15 cellular contexts compared by ENCODE assay signal in the genomic region with DNA sequence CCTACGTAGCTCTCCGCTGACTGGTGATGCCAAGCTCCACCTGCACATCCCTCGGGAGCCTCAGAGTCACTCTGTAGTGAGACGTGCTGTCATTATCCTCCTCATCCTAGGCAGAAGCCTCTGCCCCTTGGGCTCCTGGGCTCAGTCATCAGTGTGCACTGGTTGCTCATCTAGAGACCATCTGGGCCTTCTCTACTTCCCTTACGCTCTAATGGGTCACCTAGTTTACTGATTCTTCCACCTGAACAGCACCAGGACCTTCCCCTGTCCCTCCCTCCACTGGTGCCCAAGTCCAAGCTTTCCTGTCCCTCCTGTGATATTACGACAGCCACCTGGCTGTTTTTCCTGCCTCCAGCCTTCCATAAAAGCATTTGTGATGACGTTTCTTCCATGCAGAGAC.
DNase-seq lines count a peak whose midpoint lies in the region; ATAC-seq, FAIRE-seq and TF ChIP-seq lines count a peak whose summit lies in the region.
"Had no signal": no experiment of that assay in that cellular context is flagged by ENCODE, and none has a peak within 500 bp of the region (broad histone marks: within the 10 kb centered on the region; RNA-seq: fewer than 3 reads in every experiment).

No MANE protein-coding gene starts in this region.

- CTCF ChIA-PET in activated naive CD4-positive, alpha-beta T cell treated with anti-CD3 and anti-CD28 coated beads for 36 hours (lab: Charles Lee), result no interaction called here
- CTCF ChIA-PET in HepG2 (lab: Yijun Ruan, JAX; ENCODE audit: low intra/inter-chr PET ratio, low total read pairs), result interaction anchor here (0.6 kb wide), 1 partner anchor 182 kb away, joined by 3 read pairs; no protein-coding TSS in a partner anchor

- no peaks in the 10 kb centered on the region for H3K27me3 Mint-ChIP-seq in activated naive CD4-positive, alpha-beta T cell treated with anti-CD3 and anti-CD28 coated beads, Interleukin-2, amount 50 U/mL, for 24 hours
- H3K27me3 Mint-ChIP-seq in activated naive CD4-positive, alpha-beta T cell treated with anti-CD3 and anti-CD28 coated beads for 36 hours (ENCODE audit: low read depth), result no peaks in the 10 kb centered on the region
- H3K27me3 Mint-ChIP-seq in astrocyte (ENCODE audit: low read depth, unreplicated experiment), result peaks cover 9% of the 10 kb centered on the region
- H3K27me3 Mint-ChIP-seq in stimulated activated naive CD8-positive, alpha-beta T cell treated with anti-CD3 and anti-CD28 coated beads, Interleukin-15, amount 100 ng/mL, for 72 hours, result peaks cover 32% of the 10 kb centered on the region

- in situ Hi-C loops in HepG2 (cut with HindIII; ENCODE audit: extremely low pct_ligation_motif_present, low pct_unique_long_range_greater_than_20kb), result no loop called here

- intact Hi-C loops in activated naive CD4-positive, alpha-beta T cell treated with anti-CD3 and anti-CD28 coated beads for 36 hours (cut with micrococcal nuclease), result no loop called here
- intact Hi-C loops in HepG2 (cut with micrococcal nuclease; ENCODE audit: unreplicated experiment), result no loop called here

- no peaks in the 10 kb centered on the region for H3K79me2 ChIP-seq in astrocyte (ENCODE audit: insufficient read depth, low read length)
- H3K79me2 ChIP-seq in HepG2 (ENCODE audit: insufficient read depth, low read length), result no peaks in the 10 kb centered on the region

- no TSS peak for BruUV-seq in HepG2 (replicated peaks; lab: Mats Ljungman, UMichigan)

- POLR2A ChIA-PET in HepG2 (lab: Yijun Ruan, JAX), result interaction anchor here (1.4 to 1.6 kb wide), 2 partner anchors 41 to 135 kb away, joined by 3 to 6 read pairs; no protein-coding TSS in a partner anchor

- H3K4me2 ChIP-seq in astrocyte (ENCODE audit: low read length), result no peak overlapping the region
- peak overlapping the region; percentile 29 for H3K4me2 ChIP-seq in HepG2 (ENCODE audit: low read depth, low read length)
- H3K4me2 ChIP-seq: PC-9 had no signal

- no peaks in the 10 kb centered on the region for H3K27me3 ChIP-seq in astrocyte (ENCODE audit: insufficient read depth, low read length)
- H3K27me3 ChIP-seq in HepG2 (ENCODE audit: control insufficient read depth in 1 of 2, insufficient read depth in 2 of 2, low read length in 2 of 2), result no peaks in the 10 kb centered on the region
- H3K27me3 ChIP-seq in small intestine (ENCODE audit: control insufficient read depth in 2 of 2, insufficient read depth in 2 of 2, low read length in 2 of 2), result no peaks in the 10 kb centered on the region

- no peak overlapping the region for H3K4me3 ChIP-seq in astrocyte (ENCODE audit: insufficient read depth, low read depth, low read length)
- no peak overlapping the region for H3K4me3 ChIP-seq in HepG2 (replicated peaks in 1 of 3; ENCODE audit: insufficient read depth in 1 of 3, low read depth in 2 of 3, low read length in 3 of 3)
- H3K4me3 ChIP-seq in small intestine (ENCODE audit: low read depth in 1 of 2, low read length in 2 of 2), result no peak overlapping the region
- H3K4me3 ChIP-seq: PC-9 had no signal

- H4K20me1 ChIP-seq in astrocyte (ENCODE audit: insufficient read depth, low read length), result no peaks in the 10 kb centered on the region
- H4K20me1 ChIP-seq in HepG2 (ENCODE audit: insufficient read depth, low read length), result no peaks in the 10 kb centered on the region

- peak overlapping the region; percentile 73 for H3K27ac Mint-ChIP-seq in activated naive CD4-positive, alpha-beta T cell treated with anti-CD3 and anti-CD28 coated beads, Interleukin-2, amount 50 U/mL, for 24 hours
- no peak overlapping the region for H3K27ac Mint-ChIP-seq in activated naive CD4-positive, alpha-beta T cell treated with anti-CD3 and anti-CD28 coated beads for 36 hours
- H3K27ac Mint-ChIP-seq in astrocyte (ENCODE audit: unreplicated experiment), result peak overlapping the region; percentile 3
- H3K27ac Mint-ChIP-seq in stimulated activated naive CD8-positive, alpha-beta T cell treated with anti-CD3 and anti-CD28 coated beads, Interleukin-15, amount 100 ng/mL, for 72 hours, result no peak overlapping the region

- WGBS in HepG2 (ENCODE audit: low lambda C conversion rate), result 71% methylated on average over 7 of the region's 7 CpGs
- WGBS in small intestine, 3 donors, result 45 to 75% (median 59%) methylated on average over 7 of the region's 7 CpGs

- H3K27ac ChIP-seq in astrocyte (ENCODE audit: low read depth, low read length) (no peak overlapping the region), HepG2 (ENCODE audit: extremely low read length, insufficient read depth, low read length) (peak overlapping the region; percentile 24), small intestine (ENCODE audit: low read depth in 1 of 2, low read length in 1 of 2) (no peak overlapping the region)
- H3K27ac ChIP-seq: PC-9 had no signal

- FAIRE-seq in astrocyte (lab: Jason Lieb, UNC) (no peak), HepG2 (lab: Jason Lieb, UNC) (peak; percentile 70), small intestine (lab: Jason Lieb, UNC) (no peak)

- no peaks in the 10 kb centered on the region for H3K9me3 Mint-ChIP-seq in activated naive CD4-positive, alpha-beta T cell treated with anti-CD3 and anti-CD28 coated beads, Interleukin-2, amount 50 U/mL, for 24 hours
- no peaks in the 10 kb centered on the region for H3K9me3 Mint-ChIP-seq in activated naive CD4-positive, alpha-beta T cell treated with anti-CD3 and anti-CD28 coated beads for 36 hours
- peaks cover 3% of the 10 kb centered on the region for H3K9me3 Mint-ChIP-seq in astrocyte (ENCODE audit: unreplicated experiment)
- no peaks in the 10 kb centered on the region for H3K9me3 Mint-ChIP-seq in stimulated activated naive CD8-positive, alpha-beta T cell treated with anti-CD3 and anti-CD28 coated beads, Interleukin-15, amount 100 ng/mL, for 72 hours

- no peak for TF ChIP-seq EP300 in HepG2 (IDR thresholded peaks at IDR 0.05; ENCODE audit: low read depth in 2 of 2, low read length in 2 of 2)
- no peak for TF ChIP-seq EP300 in HepG2 (CRISPR knock-in tag; IDR thresholded peaks at IDR 0.05; ENCODE audit: borderline replicate concordance)

- H3K36me3 Mint-ChIP-seq in activated naive CD4-positive, alpha-beta T cell treated with anti-CD3 and anti-CD28 coated beads, Interleukin-2, amount 50 U/mL, for 24 hours, result no peaks in the 10 kb centered on the region
- H3K36me3 Mint-ChIP-seq in activated naive CD4-positive, alpha-beta T cell treated with anti-CD3 and anti-CD28 coated beads for 36 hours (ENCODE audit: low read depth), result no peaks in the 10 kb centered on the region
- peaks cover 5% of the 10 kb centered on the region for H3K36me3 Mint-ChIP-seq in astrocyte (ENCODE audit: low read depth, unreplicated experiment)

- TF ChIP-seq CTCF in astrocyte (IDR thresholded peaks at IDR 0.05; ENCODE audit: insufficient read depth, low read depth, low read length) (no peak), HepG2 (CRISPR knock-in tag; IDR thresholded peaks at IDR 0.05) (no peak)

- H3K4me3 Mint-ChIP-seq in activated naive CD4-positive, alpha-beta T cell treated with anti-CD3 and anti-CD28 coated beads, Interleukin-2, amount 50 U/mL, for 24 hours, result no peak overlapping the region
- no peak overlapping the region for H3K4me3 Mint-ChIP-seq in activated naive CD4-positive, alpha-beta T cell treated with anti-CD3 and anti-CD28 coated beads for 36 hours
- no peak overlapping the region for H3K4me3 Mint-ChIP-seq in astrocyte (ENCODE audit: unreplicated experiment)
- H3K4me3 Mint-ChIP-seq in stimulated activated naive CD8-positive, alpha-beta T cell treated with anti-CD3 and anti-CD28 coated beads, Interleukin-15, amount 100 ng/mL, for 72 hours, result no peak overlapping the region

- ATAC-seq in HepG2, result peak; percentile 46
- no peak for ATAC-seq in stimulated activated naive CD8-positive, alpha-beta T cell treated with anti-CD3 and anti-CD28 coated beads, Interleukin-15, amount 100 ng/mL, for 72 hours

- no peak for TF ChIP-seq POLR2A in HepG2 (IDR thresholded peaks at IDR 0.05; ENCODE audit: insufficient read depth in 1 of 2, low read depth in 2 of 2, low read length in 2 of 2)

- H3K9ac ChIP-seq in astrocyte (ENCODE audit: low read length), result no peak overlapping the region
- H3K9ac ChIP-seq in HepG2 (ENCODE audit: insufficient read depth, low read depth, low read length), result no peak overlapping the region

- H3K4me1 ChIP-seq in astrocyte (ENCODE audit: insufficient read depth, low read length), result peaks cover 3% of the 10 kb centered on the region
- peaks cover 60% of the 10 kb centered on the region for H3K4me1 ChIP-seq in HepG2 (ENCODE audit: insufficient read depth, low read length)
- peaks cover 3 to 4% of the 10 kb centered on the region in 2 donors for H3K4me1 ChIP-seq in small intestine (ENCODE audit: control insufficient read depth in 2 of 2, insufficient read depth in 1 of 2, low read depth in 1 of 2, low read length in 1 of 2)

- peaks cover 32% of the 10 kb centered on the region for H3K4me1 Mint-ChIP-seq in activated naive CD4-positive, alpha-beta T cell treated with anti-CD3 and anti-CD28 coated beads, Interleukin-2, amount 50 U/mL, for 24 hours
- H3K4me1 Mint-ChIP-seq in activated naive CD4-positive, alpha-beta T cell treated with anti-CD3 and anti-CD28 coated beads for 36 hours (ENCODE audit: low read depth), result peaks cover 8% of the 10 kb centered on the region
- peaks cover 6% of the 10 kb centered on the region for H3K4me1 Mint-ChIP-seq in astrocyte (ENCODE audit: low read depth, unreplicated experiment)
- H3K4me1 Mint-ChIP-seq in stimulated activated naive CD8-positive, alpha-beta T cell treated with anti-CD3 and anti-CD28 coated beads, Interleukin-15, amount 100 ng/mL, for 72 hours, result peaks cover 34% of the 10 kb centered on the region

- H3K9me3 ChIP-seq in astrocyte (ENCODE audit: insufficient read depth, low read depth, low read length), result no peaks in the 10 kb centered on the region
- no peaks in the 10 kb centered on the region for H3K9me3 ChIP-seq in HepG2 (ENCODE audit: low read length)
- H3K9me3 ChIP-seq in small intestine (ENCODE audit: control insufficient read depth, low read depth), result no peaks in the 10 kb centered on the region

- H2AFZ ChIP-seq in astrocyte (ENCODE audit: low read depth, low read length), result no peak overlapping the region
- no peak overlapping the region for H2AFZ ChIP-seq in HepG2 (ENCODE audit: low read length)
- H2AFZ ChIP-seq: PC-9 had no signal

- H3K36me3 ChIP-seq in astrocyte (ENCODE audit: insufficient read depth, low read length) (no peaks in the 10 kb centered on the region), HepG2 (replicated peaks in 1 of 2; ENCODE audit: control insufficient read depth in 1 of 2, insufficient read depth in 2 of 2, low read length in 2 of 2) (no peaks in the 10 kb centered on the region), small intestine (ENCODE audit: control insufficient read depth in 2 of 2, insufficient read depth in 2 of 2, low read length in 2 of 2) (no peaks in the 10 kb centered on the region)

- TF ChIP-seq RAD21 in HepG2 (CRISPR knock-in tag; IDR thresholded peaks at IDR 0.05), result no peak

- no peak for DNase-seq in activated naive CD4-positive, alpha-beta T cell treated with anti-CD3 and anti-CD28 coated beads for 36 hours
- DNase-seq in astrocyte (ENCODE audit: low read depth), result no peak
- no peak for DNase-seq in HepG2 (ENCODE audit: low spot score)
- peak; percentile 74 for DNase-seq in small intestine
- DNase-seq in AG08395 (ENCODE audit: low spot score), result no peak
- no peak for DNase-seq in stimulated activated naive CD8-positive, alpha-beta T cell treated with anti-CD3 and anti-CD28 coated beads, Interleukin-15, amount 100 ng/mL, for 72 hours
- DNase-seq in DMS 273 treated with DMSO at 0.1 percent for 48 hours (lab: John Stamatoyannopoulos, UW), result no peak
- DNase-seq: H7, MM.1S, NCI-H1092 treated with DMSO at 0.1 percent for 48 hours, NCI-H187, NCI-H446, NCI-H82, PC-9 had no signal

Comparison
In these comparisons a context has a peak if more than half of its experiments do, and no peak if none do; other contexts are left out.
1. H3K27ac Mint-ChIP-seq: peak in activated naive CD4-positive, alpha-beta T cell treated with anti-CD3 and anti-CD28 coated beads, Interleukin-2, amount 50 U/mL, for 24 hours (single experiment) and astrocyte (single experiment); none in activated naive CD4-positive, alpha-beta T cell treated with anti-CD3 and anti-CD28 coated beads for 36 hours (single experiment) and stimulated activated naive CD8-positive, alpha-beta T cell treated with anti-CD3 and anti-CD28 coated beads, Interleukin-15, amount 100 ng/mL, for 72 hours (0 of 2).